1 cellular context compared by ENCODE assay signal in genomic region chr11:70732493-70733206, GRCh38.
TF ChIP-seq lines count a peak whose summit lies in the region.

No MANE protein-coding gene starts in this region.

TF ChIP-seq in K562, 482 proteins besides CTCF, POLR2A, EP300 and RAD21:
- TF ChIP-seq ZNF316 (IDR thresholded peaks at IDR 0.05) (0 out of 2 replicates have a peak, but pooled peaks have one; percentile 3), MAFG (tag; conservative IDR thresholded peaks at IDR 0.05) (peak; percentile 24; the same call in 1 of the 2 replicates), MEIS2 (IDR thresholded peaks at IDR 0.05; ENCODE audit: partially characterized antibody) (peak; percentile 30), CREB3L1 (IDR thresholded peaks at IDR 0.05; ENCODE audit: borderline replicate concordance, low read depth) (no peak)
